8 cellular contexts compared by ENCODE assay signal in genomic region chr1:112849425-112849966, GRCh38.
DNase-seq lines count a peak whose midpoint lies in the region; ATAC-seq, FAIRE-seq and TF ChIP-seq lines count a peak whose summit lies in the region.

No MANE protein-coding gene starts in this region.

- TF ChIP-seq CTCF in D721Med (IDR thresholded peaks at IDR 0.05; ENCODE audit: insufficient read depth, missing control alignments) (no peak), stomach (IDR thresholded peaks at IDR 0.05) (no peak)

- intact Hi-C loops in left colon (cut with DNase I, micrococcal nuclease) (no loop called here), stomach (cut with DNase I; ENCODE audit: low total_unique reads) (no loop called here)
- intact Hi-C loops in CD4-positive, alpha-beta memory T cell (cut with micrococcal nuclease) = no loop called here

- 2 to 3% (median 2%) methylated on average over 13 to 53 of the region's 53 CpGs for WGBS in stomach, 5 donors

- peak; percentile 66 for ATAC-seq in left colon
- no peak for ATAC-seq in GM18870 (IDR thresholded peaks at IDR 0.05; ENCODE audit: unreplicated experiment)

- peak overlapping the region; percentile 38 to 59 (median 44) for H3K4me3 ChIP-seq in stomach
- no peak overlapping the region for H3K4me3 ChIP-seq in CD4-positive, alpha-beta memory T cell (ENCODE audit: low read length in 2 of 2)

- H3K27me3 ChIP-seq in stomach = peaks cover 6 to 46% (median 36%) of the 10 kb centered on the region in 3 donors
- no peaks in the 10 kb centered on the region for H3K27me3 ChIP-seq in CD4-positive, alpha-beta memory T cell (ENCODE audit: insufficient read depth, low read length)

- H3K9me3 Mint-ChIP-seq in CD4-positive, alpha-beta memory T cell = no peaks in the 10 kb centered on the region

- H3K4me3 Mint-ChIP-seq in CD4-positive, alpha-beta memory T cell = peak overlapping the region in 3 of 8 donors; percentile 31 to 66 (median 53)

- DNase-seq in D721Med (ENCODE audit: insufficient read length, low spot score) (peak; percentile 46), NCI-H2171 treated with DMSO at 0.1 percent for 48 hours (lab: John Stamatoyannopoulos, UW) (peak; percentile 76), cerebellum (ENCODE audit: low spot score) (peak; percentile 53), left colon (peak in 1 of 2 donors; percentile 27), stomach (no peak), OCI-M1 (lab: John Stamatoyannopoulos, UW) (no peak)
- no peak for DNase-seq in CD4-positive, alpha-beta memory T cell

- no peak for TF ChIP-seq POLR2A in stomach (IDR thresholded peaks at IDR 0.05)

- no peak for TF ChIP-seq EP300 in stomach (IDR thresholded peaks at IDR 0.05)

- no peak overlapping the region for H3K27ac Mint-ChIP-seq in CD4-positive, alpha-beta memory T cell

- CTCF ChIA-PET in CD4-positive, alpha-beta memory T cell (lab: Charles Lee; ENCODE audit: partially characterized antibody) = no interaction called here

- H3K4me1 ChIP-seq in stomach = peaks cover 11 to 18% (median 12%) of the 10 kb centered on the region in 4 donors
- H3K4me1 ChIP-seq in CD4-positive, alpha-beta memory T cell (ENCODE audit: insufficient read depth, low read length) = no peaks in the 10 kb centered on the region

- H3K4me1 Mint-ChIP-seq in CD4-positive, alpha-beta memory T cell = peaks cover 0 to 18% (median 4%) of the 10 kb centered on the region in 4 donors

- no peaks in the 10 kb centered on the region for H3K36me3 Mint-ChIP-seq in CD4-positive, alpha-beta memory T cell

- POLR2A ChIA-PET in CD4-positive, alpha-beta memory T cell (lab: Charles Lee; ENCODE audit: partially characterized antibody) = no interaction called here

- H3K9me3 ChIP-seq in stomach = no peaks in the 10 kb centered on the region
- H3K9me3 ChIP-seq in CD4-positive, alpha-beta memory T cell (ENCODE audit: control insufficient read depth in 1 of 2, low read length in 2 of 2) = no peaks in the 10 kb centered on the region

- FAIRE-seq in D721Med (lab: Jason Lieb, UNC) = no peak

- H3K27ac ChIP-seq in stomach = no peak overlapping the region
- H3K27ac ChIP-seq in CD4-positive, alpha-beta memory T cell (ENCODE audit: low read depth, low read length) = no peak overlapping the region

- peaks cover 22 to 30% of the 10 kb centered on the region in 2 donors for H3K27me3 Mint-ChIP-seq in CD4-positive, alpha-beta memory T cell

- no peaks in the 10 kb centered on the region for H3K36me3 ChIP-seq in stomach
- no peaks in the 10 kb centered on the region for H3K36me3 ChIP-seq in CD4-positive, alpha-beta memory T cell (ENCODE audit: insufficient read depth, low read length)

Comparison
In these comparisons a context has a peak if more than half of its experiments do, and no peak if none do; other contexts are left out.
1. DNase-seq: peak in D721Med (single experiment), NCI-H2171 treated with DMSO at 0.1 percent for 48 hours (single experiment) and cerebellum (single experiment); none in stomach (single experiment), CD4-positive, alpha-beta memory T cell (0 of 5) and OCI-M1 (single experiment).
2. H3K4me3 ChIP-seq: peak in stomach (4 of 4); none in CD4-positive, alpha-beta memory T cell (0 of 2).